2 cellular contexts compared by ENCODE assay signal in the genomic region with DNA sequence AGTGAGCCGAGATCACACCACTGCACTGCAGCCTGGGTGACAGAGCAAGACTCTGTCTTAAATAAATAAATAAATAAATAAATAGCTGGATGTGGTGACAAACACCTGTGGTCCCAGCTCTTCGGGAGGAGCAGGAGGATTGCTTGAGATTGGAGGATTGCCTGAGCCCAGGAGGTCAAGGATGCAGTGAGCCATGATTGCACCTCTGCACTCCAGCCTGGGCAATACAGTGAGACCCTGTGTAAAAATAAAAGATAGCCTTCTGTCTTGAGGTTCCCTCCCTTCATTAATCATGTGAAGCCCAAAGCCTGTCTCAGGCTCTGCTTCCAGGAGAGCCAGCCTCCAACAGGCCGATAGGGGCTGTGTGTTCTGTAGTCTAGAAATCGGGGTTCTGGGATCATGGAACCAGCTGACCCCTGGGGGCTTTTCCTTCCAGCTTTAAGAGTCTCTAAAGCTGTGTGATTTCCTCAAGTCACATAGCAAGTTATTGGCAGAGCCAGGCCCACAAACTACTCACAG.
TF ChIP-seq lines count a peak whose summit lies in the region.

No MANE protein-coding gene starts in this region.

TF ChIP-seq in HepG2, 621 proteins besides CTCF, POLR2A, EP300 and RAD21:
- peak; percentile 57; the same call in 1 of the 2 replicates for TF ChIP-seq ZNF121 (CRISPR knock-in tag; IDR thresholded peaks at IDR 0.05)
- TF ChIP-seq, protein P1, sequence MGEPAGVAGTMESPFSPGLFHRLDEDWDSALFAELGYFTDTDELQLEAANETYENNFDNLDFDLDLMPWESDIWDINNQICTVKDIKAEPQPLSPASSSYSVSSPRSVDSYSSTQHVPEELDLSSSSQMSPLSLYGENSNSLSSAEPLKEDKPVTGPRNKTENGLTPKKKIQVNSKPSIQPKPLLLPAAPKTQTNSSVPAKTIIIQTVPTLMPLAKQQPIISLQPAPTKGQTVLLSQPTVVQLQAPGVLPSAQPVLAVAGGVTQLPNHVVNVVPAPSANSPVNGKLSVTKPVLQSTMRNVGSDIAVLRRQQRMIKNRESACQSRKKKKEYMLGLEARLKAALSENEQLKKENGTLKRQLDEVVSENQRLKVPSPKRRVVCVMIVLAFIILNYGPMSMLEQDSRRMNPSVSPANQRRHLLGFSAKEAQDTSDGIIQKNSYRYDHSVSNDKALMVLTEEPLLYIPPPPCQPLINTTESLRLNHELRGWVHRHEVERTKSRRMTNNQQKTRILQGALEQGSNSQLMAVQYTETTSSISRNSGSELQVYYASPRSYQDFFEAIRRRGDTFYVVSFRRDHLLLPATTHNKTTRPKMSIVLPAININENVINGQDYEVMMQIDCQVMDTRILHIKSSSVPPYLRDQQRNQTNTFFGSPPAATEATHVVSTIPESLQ (CRISPR knock-in tag; conservative IDR thresholded peaks at IDR 0.05), result no peak

TF ChIP-seq in K562, 482 proteins besides CTCF, POLR2A, EP300 and RAD21:
- TF ChIP-seq, protein P2, sequence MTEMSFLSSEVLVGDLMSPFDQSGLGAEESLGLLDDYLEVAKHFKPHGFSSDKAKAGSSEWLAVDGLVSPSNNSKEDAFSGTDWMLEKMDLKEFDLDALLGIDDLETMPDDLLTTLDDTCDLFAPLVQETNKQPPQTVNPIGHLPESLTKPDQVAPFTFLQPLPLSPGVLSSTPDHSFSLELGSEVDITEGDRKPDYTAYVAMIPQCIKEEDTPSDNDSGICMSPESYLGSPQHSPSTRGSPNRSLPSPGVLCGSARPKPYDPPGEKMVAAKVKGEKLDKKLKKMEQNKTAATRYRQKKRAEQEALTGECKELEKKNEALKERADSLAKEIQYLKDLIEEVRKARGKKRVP (CRISPR knock-in tag; IDR thresholded peaks at IDR 0.05), result no peak
- TF ChIP-seq ZNF121 (CRISPR knock-in tag; conservative IDR thresholded peaks at IDR 0.05), result peak; percentile 24; the same call in 1 of the 2 replicates
